Comparison of ENCODE assay signal across 8 cellular contexts in the genomic region with DNA sequence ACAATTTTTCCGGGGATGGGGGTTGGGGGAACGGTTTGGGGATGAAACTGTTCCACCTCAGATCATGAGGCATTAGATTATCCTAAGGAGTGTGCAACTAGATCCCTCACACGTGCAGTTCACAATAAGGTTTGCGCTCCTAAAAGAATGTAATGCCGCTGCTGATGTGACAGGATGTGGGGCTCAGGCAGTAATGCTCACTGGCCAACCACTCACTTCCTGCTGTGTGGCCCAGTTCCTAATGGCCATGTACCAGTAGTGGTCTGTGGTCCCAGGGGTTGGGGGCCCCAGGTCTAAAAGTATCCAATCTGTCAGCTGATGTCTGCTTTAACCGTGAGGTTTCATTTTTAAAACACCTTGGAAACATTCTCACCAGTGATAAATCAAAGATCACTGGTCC. TPM values are rescaled to one million over a fixed set of nuclear protein-coding genes. Genes with fewer than 3 reads are reported as not detected.
DNase-seq lines count a peak whose midpoint lies in the region; TF ChIP-seq lines count a peak whose summit lies in the region.

No MANE protein-coding gene starts in this region.

- H3K9me2 ChIP-seq in Karpas-422 (replicated peaks; ENCODE audit: insufficient read depth, low read length): no peaks in the 10 kb centered on the region

- H3K9ac ChIP-seq in Karpas-422 (ENCODE audit: low read length): no peak overlapping the region

- H3K27ac ChIP-seq in Karpas-422 (ENCODE audit: low read length) (no peak overlapping the region), osteoblast (ENCODE audit: low read depth, low read length) (peak overlapping the region; percentile 85)

- H3K4me3 ChIP-seq in Karpas-422 (ENCODE audit: low read length) (peak overlapping the region; percentile 82; the same call in 1 of the 2 replicates), osteoblast (ENCODE audit: insufficient read depth, low read length) (peak overlapping the region; percentile 55), H7 (ENCODE audit: insufficient read depth, low read depth, low read length) (no peak overlapping the region)

- H3K27me3 ChIP-seq in Karpas-422 (ENCODE audit: low read length): no peaks in the 10 kb centered on the region
- H3K27me3 ChIP-seq in osteoblast (ENCODE audit: insufficient read depth, low read length): no peaks in the 10 kb centered on the region
- H3K27me3 ChIP-seq in H7 (ENCODE audit: control insufficient read depth, insufficient read depth, low read length): no peaks in the 10 kb centered on the region

- peak overlapping the region; percentile 87 for H3K4me2 ChIP-seq in Karpas-422 (ENCODE audit: low read depth, low read length, poor library complexity, severe bottlenecking)
- H3K4me2 ChIP-seq in osteoblast (ENCODE audit: insufficient read depth, low read length): peak overlapping the region; percentile 94

- H3K4me1 ChIP-seq in Karpas-422 (ENCODE audit: low read length): peaks cover 19% of the 10 kb centered on the region
- peaks cover 30% of the 10 kb centered on the region for H3K4me1 ChIP-seq in osteoblast (ENCODE audit: insufficient read depth, low read length)

- H4K20me1 ChIP-seq in Karpas-422 (ENCODE audit: insufficient read depth, low read depth, low read length): no peaks in the 10 kb centered on the region
- no peaks in the 10 kb centered on the region for H4K20me1 ChIP-seq in osteoblast (ENCODE audit: insufficient read depth, low read length)

- no peak for TF ChIP-seq CTCF in osteoblast (IDR thresholded peaks at IDR 0.05; ENCODE audit: extremely low read depth, low read depth, low read length)

- H3K79me2 ChIP-seq in Karpas-422 (ENCODE audit: low read length) (peaks cover 34% of the 10 kb centered on the region), osteoblast (ENCODE audit: insufficient read depth, low read length) (peaks cover 31% of the 10 kb centered on the region)

- peaks cover 11% of the 10 kb centered on the region; the same call in 1 of the 2 replicates for H3K9me3 ChIP-seq in Karpas-422 (ENCODE audit: low read length)
- H3K9me3 ChIP-seq in osteoblast (ENCODE audit: low read depth, low read length): no peaks in the 10 kb centered on the region

- H3K36me3 ChIP-seq in Karpas-422 (ENCODE audit: insufficient read depth, low read length) (peaks cover 12% of the 10 kb centered on the region), osteoblast (ENCODE audit: insufficient read depth, low read length) (no peaks in the 10 kb centered on the region), H7 (replicated peaks; ENCODE audit: control insufficient read depth, insufficient read depth, low read length) (no peaks in the 10 kb centered on the region)

- H2AFZ ChIP-seq in Karpas-422 (ENCODE audit: low read length) (no peak overlapping the region), osteoblast (ENCODE audit: low read length) (peak overlapping the region; percentile 70)

- DNase-seq in ELR (ENCODE audit: low read depth): peak; percentile 25
- no peak for DNase-seq in Karpas-422
- peak; percentile 23 for DNase-seq in central memory CD4-positive, alpha-beta T cell
- DNase-seq in osteoblast (ENCODE audit: insufficient read length, low spot score, missing footprints): no peak
- DNase-seq in H7: no peak
- no peak for DNase-seq in COLO668 (lab: John Stamatoyannopoulos, UW; ENCODE audit: unreplicated experiment)
- DNase-seq in NCI-H69 (lab: John Stamatoyannopoulos, UW): no peak
- DNase-seq in stimulated activated naive CD4-positive, alpha-beta T cell treated with Interleukin-2 at 50 U/mL for 16 hours (lab: John Stamatoyannopoulos, UW): no peak

RNA-seq across cellular contexts. Expression of a gene that starts 2.2 kb away (rescaled TPM):
- total RNA-seq in Karpas-422 (2014; rRNA removed; shearing (Covaris generic); ENCODE audit: low replicate concordance): 35.0 and 38.6 TPM in 2 replicates
- 20.6 and 28.9 TPM in 2 replicates for total RNA-seq in osteoblast
- 24.0 and 42.9 TPM in 2 replicates for total RNA-seq in H7 (2014; rRNA removed; shearing (Covaris generic))

RNA-seq across cellular contexts. Expression of a gene that starts 51.1 kb away (rescaled TPM):
- 25.7 and 28.1 TPM in 2 replicates for total RNA-seq in Karpas-422 (2014; rRNA removed; shearing (Covaris generic); ENCODE audit: low replicate concordance)
- 48.1 and 53.3 TPM in 2 replicates for total RNA-seq in osteoblast
- total RNA-seq in H7 (2014; rRNA removed; shearing (Covaris generic)): 15.6 and 29.7 TPM in 2 replicates

Comparison
In these comparisons a context has a peak if more than half of its experiments do, and no peak if none do; other contexts are left out.
1. DNase-seq: peak in ELR (single experiment) and central memory CD4-positive, alpha-beta T cell (single experiment); none in Karpas-422 (single experiment), osteoblast (single experiment), H7 (single experiment), COLO668 (single experiment), NCI-H69 (single experiment) and stimulated activated naive CD4-positive, alpha-beta T cell treated with Interleukin-2 at 50 U/mL for 16 hours (single experiment).